1 cellular context compared by ENCODE assay signal in genomic region chr11:16874275-16874975, GRCh38.
TF ChIP-seq lines count a peak whose summit lies in the region.

No MANE protein-coding gene starts in this region.

TF ChIP-seq in HepG2, 621 proteins besides CTCF, POLR2A, EP300 and RAD21 (continued from another document and continues in another):
- no peak for TF ChIP-seq THAP8 (CRISPR knock-in tag; IDR thresholded peaks at IDR 0.05; ENCODE audit: borderline replicate concordance)
- TF ChIP-seq POGZ (CRISPR knock-in tag; IDR thresholded peaks at IDR 0.05), result peak; percentile 67
- TF ChIP-seq JUND (CRISPR knock-in tag; IDR thresholded peaks at IDR 0.05), result no peak
- TF ChIP-seq ZBTB43 (CRISPR knock-in tag; conservative IDR thresholded peaks at IDR 0.05), result no peak
- TF ChIP-seq RBFOX2 (IDR thresholded peaks at IDR 0.05; ENCODE audit: low read depth, low read length), result no peak
- TF ChIP-seq MXD4 (CRISPR knock-in tag; IDR thresholded peaks at IDR 0.05), result no peak
- TF ChIP-seq, protein P1, sequence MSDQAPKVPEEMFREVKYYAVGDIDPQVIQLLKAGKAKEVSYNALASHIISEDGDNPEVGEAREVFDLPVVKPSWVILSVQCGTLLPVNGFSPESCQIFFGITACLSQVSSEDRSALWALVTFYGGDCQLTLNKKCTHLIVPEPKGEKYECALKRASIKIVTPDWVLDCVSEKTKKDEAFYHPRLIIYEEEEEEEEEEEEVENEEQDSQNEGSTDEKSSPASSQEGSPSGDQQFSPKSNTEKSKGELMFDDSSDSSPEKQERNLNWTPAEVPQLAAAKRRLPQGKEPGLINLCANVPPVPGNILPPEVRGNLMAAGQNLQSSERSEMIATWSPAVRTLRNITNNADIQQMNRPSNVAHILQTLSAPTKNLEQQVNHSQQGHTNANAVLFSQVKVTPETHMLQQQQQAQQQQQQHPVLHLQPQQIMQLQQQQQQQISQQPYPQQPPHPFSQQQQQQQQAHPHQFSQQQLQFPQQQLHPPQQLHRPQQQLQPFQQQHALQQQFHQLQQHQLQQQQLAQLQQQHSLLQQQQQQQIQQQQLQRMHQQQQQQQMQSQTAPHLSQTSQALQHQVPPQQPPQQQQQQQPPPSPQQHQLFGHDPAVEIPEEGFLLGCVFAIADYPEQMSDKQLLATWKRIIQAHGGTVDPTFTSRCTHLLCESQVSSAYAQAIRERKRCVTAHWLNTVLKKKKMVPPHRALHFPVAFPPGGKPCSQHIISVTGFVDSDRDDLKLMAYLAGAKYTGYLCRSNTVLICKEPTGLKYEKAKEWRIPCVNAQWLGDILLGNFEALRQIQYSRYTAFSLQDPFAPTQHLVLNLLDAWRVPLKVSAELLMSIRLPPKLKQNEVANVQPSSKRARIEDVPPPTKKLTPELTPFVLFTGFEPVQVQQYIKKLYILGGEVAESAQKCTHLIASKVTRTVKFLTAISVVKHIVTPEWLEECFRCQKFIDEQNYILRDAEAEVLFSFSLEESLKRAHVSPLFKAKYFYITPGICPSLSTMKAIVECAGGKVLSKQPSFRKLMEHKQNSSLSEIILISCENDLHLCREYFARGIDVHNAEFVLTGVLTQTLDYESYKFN (CRISPR knock-in tag; conservative IDR thresholded peaks at IDR 0.05), result peak; percentile 33
- TF ChIP-seq HNRNPLL (IDR thresholded peaks at IDR 0.05; ENCODE audit: low read depth, low read length, poor library complexity, severe bottlenecking), result no peak
- peak; percentile 41; the same call in 1 of the 2 replicates for TF ChIP-seq ZNF292 (CRISPR knock-in tag; IDR thresholded peaks at IDR 0.05; ENCODE audit: borderline replicate concordance, low read depth)
- TF ChIP-seq TEAD2 (CRISPR knock-in tag; IDR thresholded peaks at IDR 0.05), result no peak
- no peak for TF ChIP-seq ZSCAN9 (CRISPR knock-in tag; IDR thresholded peaks at IDR 0.05; ENCODE audit: borderline replicate concordance)
- TF ChIP-seq CC2D1A (CRISPR knock-in tag; IDR thresholded peaks at IDR 0.05), result no peak
- TF ChIP-seq NR3C1 (CRISPR knock-in tag; IDR thresholded peaks at IDR 0.05), result no peak
- no peak for TF ChIP-seq ZNF296 (CRISPR knock-in tag; conservative IDR thresholded peaks at IDR 0.05)
- no peak for TF ChIP-seq MATR3 (CRISPR knock-in tag; IDR thresholded peaks at IDR 0.05)
- TF ChIP-seq, protein P2, sequence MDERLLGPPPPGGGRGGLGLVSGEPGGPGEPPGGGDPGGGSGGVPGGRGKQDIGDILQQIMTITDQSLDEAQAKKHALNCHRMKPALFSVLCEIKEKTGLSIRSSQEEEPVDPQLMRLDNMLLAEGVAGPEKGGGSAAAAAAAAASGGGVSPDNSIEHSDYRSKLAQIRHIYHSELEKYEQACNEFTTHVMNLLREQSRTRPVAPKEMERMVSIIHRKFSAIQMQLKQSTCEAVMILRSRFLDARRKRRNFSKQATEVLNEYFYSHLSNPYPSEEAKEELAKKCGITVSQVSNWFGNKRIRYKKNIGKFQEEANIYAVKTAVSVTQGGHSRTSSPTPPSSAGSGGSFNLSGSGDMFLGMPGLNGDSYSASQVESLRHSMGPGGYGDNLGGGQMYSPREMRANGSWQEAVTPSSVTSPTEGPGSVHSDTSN (CRISPR knock-in tag; IDR thresholded peaks at IDR 0.05), result peak; percentile 50; the same call in 1 of the 2 replicates
- TF ChIP-seq ZMYM3 (CRISPR knock-in tag; IDR thresholded peaks at IDR 0.05), result peak; percentile 67
- TF ChIP-seq, protein P3, sequence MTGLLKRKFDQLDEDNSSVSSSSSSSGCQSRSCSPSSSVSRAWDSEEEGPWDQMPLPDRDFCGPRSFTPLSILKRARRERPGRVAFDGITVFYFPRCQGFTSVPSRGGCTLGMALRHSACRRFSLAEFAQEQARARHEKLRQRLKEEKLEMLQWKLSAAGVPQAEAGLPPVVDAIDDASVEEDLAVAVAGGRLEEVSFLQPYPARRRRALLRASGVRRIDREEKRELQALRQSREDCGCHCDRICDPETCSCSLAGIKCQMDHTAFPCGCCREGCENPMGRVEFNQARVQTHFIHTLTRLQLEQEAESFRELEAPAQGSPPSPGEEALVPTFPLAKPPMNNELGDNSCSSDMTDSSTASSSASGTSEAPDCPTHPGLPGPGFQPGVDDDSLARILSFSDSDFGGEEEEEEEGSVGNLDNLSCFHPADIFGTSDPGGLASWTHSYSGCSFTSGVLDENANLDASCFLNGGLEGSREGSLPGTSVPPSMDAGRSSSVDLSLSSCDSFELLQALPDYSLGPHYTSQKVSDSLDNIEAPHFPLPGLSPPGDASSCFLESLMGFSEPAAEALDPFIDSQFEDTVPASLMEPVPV (CRISPR knock-in tag; IDR thresholded peaks at IDR 0.05), result no peak
- no peak for TF ChIP-seq THRA (CRISPR knock-in tag; IDR thresholded peaks at IDR 0.05; ENCODE audit: borderline replicate concordance)
- no peak for TF ChIP-seq HNF1A (IDR thresholded peaks at IDR 0.05; ENCODE audit: low read depth)
- TF ChIP-seq HNF1A (CRISPR knock-in tag; IDR thresholded peaks at IDR 0.05; ENCODE audit: borderline replicate concordance), result no peak
- no peak for TF ChIP-seq ZNF766 (CRISPR knock-in tag; IDR thresholded peaks at IDR 0.05; ENCODE audit: borderline replicate concordance)
- no peak for TF ChIP-seq PTBP1 (IDR thresholded peaks at IDR 0.05; ENCODE audit: low read depth, low read length, poor library complexity, severe bottlenecking)
- TF ChIP-seq MEIS1 (CRISPR knock-in tag; IDR thresholded peaks at IDR 0.05; ENCODE audit: borderline replicate concordance), result no peak
- TF ChIP-seq ARNT (IDR thresholded peaks at IDR 0.05), result no peak
- TF ChIP-seq DDIT3 (CRISPR knock-in tag; IDR thresholded peaks at IDR 0.05), result no peak
- no peak for TF ChIP-seq TBP (CRISPR knock-in tag; IDR thresholded peaks at IDR 0.05)
- TF ChIP-seq, protein P4, sequence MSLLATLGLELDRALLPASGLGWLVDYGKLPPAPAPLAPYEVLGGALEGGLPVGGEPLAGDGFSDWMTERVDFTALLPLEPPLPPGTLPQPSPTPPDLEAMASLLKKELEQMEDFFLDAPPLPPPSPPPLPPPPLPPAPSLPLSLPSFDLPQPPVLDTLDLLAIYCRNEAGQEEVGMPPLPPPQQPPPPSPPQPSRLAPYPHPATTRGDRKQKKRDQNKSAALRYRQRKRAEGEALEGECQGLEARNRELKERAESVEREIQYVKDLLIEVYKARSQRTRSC (CRISPR knock-in tag; IDR thresholded peaks at IDR 0.05; ENCODE audit: low read depth), result no peak
- TF ChIP-seq ZNF543 (CRISPR knock-in tag; IDR thresholded peaks at IDR 0.05), result no peak
- no peak for TF ChIP-seq AHDC1 (CRISPR knock-in tag; IDR thresholded peaks at IDR 0.05; ENCODE audit: borderline replicate concordance)
- no peak for TF ChIP-seq ZSCAN20 (CRISPR knock-in tag; IDR thresholded peaks at IDR 0.05; ENCODE audit: borderline replicate concordance)
- no peak for TF ChIP-seq ZNF276 (CRISPR knock-in tag; IDR thresholded peaks at IDR 0.05; ENCODE audit: low read depth)
- no peak for TF ChIP-seq ZFP36L2 (CRISPR knock-in tag; IDR thresholded peaks at IDR 0.05)
- TF ChIP-seq NFIB (CRISPR knock-in tag; IDR thresholded peaks at IDR 0.05; ENCODE audit: borderline replicate concordance), result no peak
- TF ChIP-seq ZNF3 (CRISPR knock-in tag; IDR thresholded peaks at IDR 0.05), result 0 out of 2 replicates have a peak, but pooled peaks have one; percentile 32
- 0 out of 2 replicates have a peak, but pooled peaks have one; percentile 38 for TF ChIP-seq SAP130 (CRISPR knock-in tag; IDR thresholded peaks at IDR 0.05; ENCODE audit: low read depth)
